In genomic region chr15:48355377-48355776, GRCh38 we compare ENCODE assay signal across 13 cellular contexts. TPM values are rescaled to one million over a fixed set of nuclear protein-coding genes. Genes with fewer than 3 reads are reported as not detected.
DNase-seq lines count a peak whose midpoint lies in the region; ATAC-seq and TF ChIP-seq lines count a peak whose summit lies in the region.
"Had no signal": no experiment of that assay in that cellular context is flagged by ENCODE, and none has a peak within 500 bp of the region (broad histone marks: within the 10 kb centered on the region; RNA-seq: fewer than 3 reads in every experiment).

No MANE protein-coding gene starts in this region.

- peaks cover 6 to 16% (median 8%) of the 10 kb centered on the region in 4 donors for H3K4me1 Mint-ChIP-seq in CD4-positive, alpha-beta memory T cell

- H3K4me1 ChIP-seq in duodenal mucosa (ENCODE audit: control insufficient read depth in 1 of 2, insufficient read depth in 2 of 2, low read length in 2 of 2) = peaks cover 4 to 9% of the 10 kb centered on the region in 2 donors
- H3K4me1 ChIP-seq in CD4-positive, alpha-beta memory T cell (ENCODE audit: insufficient read depth, low read length) = no peaks in the 10 kb centered on the region

- no peak overlapping the region for H3K27ac Mint-ChIP-seq in CD4-positive, alpha-beta memory T cell
- H3K27ac Mint-ChIP-seq: activated CD4-positive, alpha-beta memory T cell treated with anti-CD3 and anti-CD28 coated beads, Interleukin-2, amount 10 ng/mL, durations not matched to agents 7 days and 5 days had no signal

- CTCF ChIA-PET in CD4-positive, alpha-beta memory T cell (lab: Charles Lee; ENCODE audit: partially characterized antibody) = interaction anchor here (1.7 kb wide), 1 partner anchor 16 kb away, joined by 5 read pairs; no protein-coding TSS in a partner anchor

- no peak for TF ChIP-seq CTCF in omental fat pad (IDR thresholded peaks at IDR 0.05)

- ATAC-seq in GM18867 (IDR thresholded peaks at IDR 0.05; ENCODE audit: unreplicated experiment) = peak; percentile 59
- peak; percentile 70 for ATAC-seq in HG03354 (IDR thresholded peaks at IDR 0.05; ENCODE audit: poor library complexity, severe bottlenecking, unreplicated experiment)
- peak; percentile 69 for ATAC-seq in omental fat pad (ENCODE audit: low FRiP score)
- no peak for ATAC-seq in GM21786 (IDR thresholded peaks at IDR 0.05; ENCODE audit: unreplicated experiment)
- ATAC-seq in GM21737 (IDR thresholded peaks at IDR 0.05; ENCODE audit: unreplicated experiment) = no peak

- no peaks in the 10 kb centered on the region for H3K9me3 Mint-ChIP-seq in CD4-positive, alpha-beta memory T cell
- H3K9me3 Mint-ChIP-seq: activated CD4-positive, alpha-beta memory T cell treated with anti-CD3 and anti-CD28 coated beads, Interleukin-2, amount 10 ng/mL, durations not matched to agents 7 days and 5 days had no signal

- no peak overlapping the region for H3K9ac ChIP-seq in duodenal mucosa (ENCODE audit: low read depth in 1 of 2, low read length in 2 of 2)

- POLR2A ChIA-PET in CD4-positive, alpha-beta memory T cell (lab: Charles Lee; ENCODE audit: partially characterized antibody) = no interaction called here

- H3K27me3 ChIP-seq in duodenal mucosa (ENCODE audit: control insufficient read depth in 1 of 2, insufficient read depth in 2 of 2, low read length in 2 of 2) = no peaks in the 10 kb centered on the region
- no peaks in the 10 kb centered on the region for H3K27me3 ChIP-seq in CD4-positive, alpha-beta memory T cell (ENCODE audit: insufficient read depth, low read length)

- H3K27me3 Mint-ChIP-seq in CD4-positive, alpha-beta memory T cell = peaks cover 3 to 8% of the 10 kb centered on the region in 2 donors

- DNase-seq in omental fat pad (ENCODE audit: low spot score) (no peak), NCI-H2107 (lab: John Stamatoyannopoulos, UW) (no peak)
- no peak for DNase-seq in CD4-positive, alpha-beta memory T cell
- DNase-seq: activated CD4-positive, alpha-beta memory T cell treated with anti-CD3 and anti-CD28 coated beads, Interleukin-2, amount 10 ng/mL, durations not matched to agents 7 days and 5 days; DMS153; erythroblast had no signal

- H3K36me3 Mint-ChIP-seq in CD4-positive, alpha-beta memory T cell = no peaks in the 10 kb centered on the region

- H3K4me3 ChIP-seq in duodenal mucosa (ENCODE audit: low read depth in 1 of 2, low read length in 2 of 2) = peak overlapping the region; percentile 21 to 25
- H3K4me3 ChIP-seq in CD4-positive, alpha-beta memory T cell (ENCODE audit: low read length in 2 of 2) = no peak overlapping the region
- H3K4me3 ChIP-seq: SK-N-MC, skin epidermis had no signal

- H3K36me3 ChIP-seq in duodenal mucosa (ENCODE audit: control insufficient read depth in 1 of 2, insufficient read depth in 2 of 2, low read length in 2 of 2) = no peaks in the 10 kb centered on the region
- H3K36me3 ChIP-seq in CD4-positive, alpha-beta memory T cell (ENCODE audit: insufficient read depth, low read length) = no peaks in the 10 kb centered on the region

- no peak overlapping the region for H3K27ac ChIP-seq in duodenal mucosa (ENCODE audit: low read depth, low read length)
- no peak overlapping the region for H3K27ac ChIP-seq in CD4-positive, alpha-beta memory T cell (ENCODE audit: low read depth, low read length)
- H3K27ac ChIP-seq: SK-N-MC had no signal

- intact Hi-C loops in CD4-positive, alpha-beta memory T cell (cut with micrococcal nuclease) = loop anchor here (10.0 kb wide), 1 partner anchor 641 kb away; the partner anchor contains the start of gene SEMA6D

- H3K4me3 Mint-ChIP-seq in CD4-positive, alpha-beta memory T cell = no peak overlapping the region
- H3K4me3 Mint-ChIP-seq: activated CD4-positive, alpha-beta memory T cell treated with anti-CD3 and anti-CD28 coated beads, Interleukin-2, amount 10 ng/mL, durations not matched to agents 7 days and 5 days had no signal

- H3K9me3 ChIP-seq in duodenal mucosa (ENCODE audit: control insufficient read depth in 1 of 2, low read length in 2 of 2) = no peaks in the 10 kb centered on the region
- no peaks in the 10 kb centered on the region for H3K9me3 ChIP-seq in CD4-positive, alpha-beta memory T cell (ENCODE audit: control insufficient read depth in 1 of 2, low read length in 2 of 2)

RNA-seq across cellular contexts. Expression of gene DUT, which starts 24.1 kb away (rescaled TPM):
- total RNA-seq in omental fat pad = 100 to 1,000 TPM in 1 of 4 donors, 10 to 100 TPM in 3; 50.3 to 131 (median 81.9) TPM
- total RNA-seq in CD4-positive, alpha-beta memory T cell = 100 to 1,000 TPM; 127 to 131 TPM
- 100 to 1,000 TPM; 144 to 178 TPM for polyA plus RNA-seq in CD4-positive, alpha-beta memory T cell

Comparison
In these comparisons a context has a peak if more than half of its experiments do, and no peak if none do; other contexts are left out.
1. ATAC-seq: peak in GM18867 (single experiment), HG03354 (single experiment) and omental fat pad (single experiment); none in GM21786 (single experiment) and GM21737 (single experiment).
2. H3K4me3 ChIP-seq: peak in duodenal mucosa (2 of 2); none in CD4-positive, alpha-beta memory T cell (0 of 2).